Comparison of ENCODE assay signal across 8 cellular contexts in the genomic region with DNA sequence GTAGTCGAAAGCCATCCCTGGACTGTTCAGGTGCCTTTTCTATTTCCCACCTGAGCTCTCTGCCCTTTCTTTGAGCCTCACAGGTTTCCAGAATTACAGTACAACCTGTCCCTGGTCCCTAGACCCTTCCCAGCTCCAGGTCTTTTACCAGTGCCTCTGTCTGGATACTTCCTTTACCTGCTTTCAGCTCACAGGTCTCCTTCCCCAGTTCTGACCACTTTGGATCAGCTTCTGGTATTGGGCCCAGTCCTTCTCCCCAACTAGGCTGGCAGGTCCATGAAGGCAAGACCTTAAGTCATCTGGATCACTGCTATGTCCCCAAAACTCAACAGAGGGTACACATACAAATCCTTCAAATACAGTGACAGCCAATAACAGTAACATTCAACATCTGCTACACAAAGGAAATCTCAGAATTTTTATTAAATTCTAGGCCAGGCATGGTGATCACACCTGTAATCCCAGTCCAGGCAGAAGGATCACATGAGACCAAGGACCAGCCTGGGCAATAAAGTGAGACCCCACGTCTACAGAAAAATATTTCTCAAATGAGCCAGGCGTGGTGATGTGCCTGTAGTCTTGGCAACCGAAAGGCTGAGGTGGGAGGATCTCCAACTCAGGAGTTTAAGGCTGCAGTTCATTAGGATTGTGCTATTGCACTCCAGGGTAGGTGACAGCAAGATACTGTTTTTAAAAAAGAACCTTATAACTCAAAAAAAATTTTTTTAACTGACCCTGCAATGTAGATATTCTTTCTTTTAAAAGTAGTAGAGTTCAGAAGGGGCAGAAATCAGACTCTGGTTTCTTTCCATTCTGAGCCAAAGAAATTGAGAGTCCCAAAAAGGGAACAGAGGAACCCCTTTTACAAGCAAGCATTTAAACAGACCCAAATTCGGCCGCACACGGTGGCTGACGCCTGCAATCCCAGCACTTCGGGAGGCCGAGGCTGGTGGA. TPM values are rescaled to one million over a fixed set of nuclear protein-coding genes. Genes with fewer than 3 reads are reported as not detected.
DNase-seq lines count a peak whose midpoint lies in the region; ATAC-seq, FAIRE-seq and TF ChIP-seq lines count a peak whose summit lies in the region.

No MANE protein-coding gene starts in this region.

- TF ChIP-seq POLR2A in GM12892 (IDR thresholded peaks at IDR 0.05; ENCODE audit: low read depth, low read length), result peak; percentile 13; the same call in 1 of the 2 replicates
- TF ChIP-seq POLR2A in gastrocnemius medialis (IDR thresholded peaks at IDR 0.05), result no peak

- H3K36me3 Mint-ChIP-seq in T-cell, result peaks cover 22% of the 10 kb centered on the region

- no peaks in the 10 kb centered on the region for H3K27me3 ChIP-seq in gastrocnemius medialis

- no peak for FAIRE-seq in GM12892 (lab: Jason Lieb, UNC)

- in situ Hi-C loops in gastrocnemius medialis (cut with MboI; ENCODE audit: low sequenced_read_pairs in 4 of 4), result loop anchor here in 2 of 4 donors (5.0 to 25.0 kb wide), 3 partner anchors 98 to 403 kb away; a partner anchor contains a TSS

- ATAC-seq in T-cell (replicated peaks in 1 of 4), result no peak
- no peak for ATAC-seq in gastrocnemius medialis
- no peak for ATAC-seq in HG03432 (IDR thresholded peaks at IDR 0.05; ENCODE audit: unreplicated experiment)

- POLR2A ChIA-PET in T-cell (lab: Charles Lee), result interaction anchor here (0.6 to 1.7 kb wide), 8 partner anchors 10 to 92 kb away, joined by 3 to 57 read pairs (median 8); a partner anchor contains a TSS

- peaks cover 4 to 32% of the 10 kb centered on the region in 2 donors for H3K36me3 ChIP-seq in gastrocnemius medialis

- H3K4me3 Mint-ChIP-seq in T-cell, result peak overlapping the region; percentile 98 to 99 (median 99)

- H3K9me3 Mint-ChIP-seq in T-cell, result no peaks in the 10 kb centered on the region

- H3K4me1 ChIP-seq in gastrocnemius medialis, result peaks cover 22 to 26% of the 10 kb centered on the region in 2 donors

- DNase-seq in GM12892 (ENCODE audit: insufficient read length), result no peak
- no peak for DNase-seq in T-cell
- DNase-seq in foreskin fibroblast, result no peak
- DNase-seq in gastrocnemius medialis, result no peak
- DNase-seq in NCI-H128 (lab: John Stamatoyannopoulos, UW; ENCODE audit: unreplicated experiment), result no peak
- DNase-seq in GM20000 (ENCODE audit: low spot score), result no peak
- no peak for DNase-seq in AML-193 (lab: John Stamatoyannopoulos, UW)

- CTCF ChIA-PET in T-cell (lab: Charles Lee), result interaction anchor here in 1 of 2 donors (1.1 to 1.8 kb wide), 4 partner anchors 11 to 92 kb away, joined by 5 to 12 read pairs (median 8); a partner anchor contains a TSS

- no peak for TF ChIP-seq CTCF in foreskin fibroblast (IDR thresholded peaks at IDR 0.05; ENCODE audit: low read depth, low read length)
- no peak for TF ChIP-seq CTCF in gastrocnemius medialis (IDR thresholded peaks at IDR 0.05 in 4 of 5, conservative IDR thresholded peaks at IDR 0.05 in 1 of 5)
- no peak for TF ChIP-seq CTCF in GM20000 (IDR thresholded peaks at IDR 0.05; ENCODE audit: extremely low read depth, missing control alignments)

- H3K27me3 Mint-ChIP-seq in T-cell, result no peaks in the 10 kb centered on the region

- no peaks in the 10 kb centered on the region for H3K9me3 ChIP-seq in gastrocnemius medialis

- H3K4me3 ChIP-seq in foreskin fibroblast (ENCODE audit: low read depth in 1 of 2, low read length in 2 of 2) (peak overlapping the region; percentile 92 to 94), gastrocnemius medialis (peak overlapping the region; percentile 77 to 99 (median 91))

- H3K27ac Mint-ChIP-seq in T-cell, result peak overlapping the region; percentile 98 to 100

- peak overlapping the region; percentile 86 to 95 (median 90) for H3K27ac ChIP-seq in gastrocnemius medialis

- intact Hi-C loops in gastrocnemius medialis (cut with DNase I; ENCODE audit: low total_unique reads), result loop anchor here (2.0 to 5.0 kb wide), 2 partner anchors 22 to 42 kb away; a partner anchor contains a TSS

- H3K4me1 Mint-ChIP-seq in T-cell, result peaks cover 33 to 55% (median 53%) of the 10 kb centered on the region in 3 donors

RNA-seq across cellular contexts. Expression of a gene that starts 1.3 kb away (rescaled TPM):
- polyA plus RNA-seq in GM12892 (2012; ENCODE audit: missing spikeins), result 4,399 TPM
- total RNA-seq in T-cell (1,000 to 10,000 TPM; 3,669 to 4,521 (median 4,268) TPM), gastrocnemius medialis (1,000 to 10,000 TPM; 1,066 to 1,636 (median 1,467) TPM)

RNA-seq across cellular contexts. Expression of a gene that starts 11.0 kb away (rescaled TPM):
- polyA plus RNA-seq in GM12892 (2012; ENCODE audit: missing spikeins), result 72.1 TPM
- total RNA-seq in T-cell (100 to 1,000 TPM; 180 to 301 (median 194) TPM), gastrocnemius medialis (100 to 1,000 TPM in 2 of 4 donors, 10 to 100 TPM in 2; 60.7 to 148 (median 108) TPM)

RNA-seq across cellular contexts. Expression of a gene that starts 21.9 kb away (rescaled TPM):
- 14.7 TPM for polyA plus RNA-seq in GM12892 (2012; ENCODE audit: missing spikeins)
- total RNA-seq in T-cell (10 to 100 TPM; 25.2 to 88.1 (median 36.7) TPM), gastrocnemius medialis (1 to 10 TPM; 1.3 to 3.6 (median 3.3) TPM)

RNA-seq across cellular contexts. Expression of a gene that starts 27.8 kb away (rescaled TPM):
- 29.0 TPM for polyA plus RNA-seq in GM12892 (2012; ENCODE audit: missing spikeins)
- total RNA-seq in T-cell, result 1,000 to 10,000 TPM in 1 of 5 donors, 100 to 1,000 TPM in 4; 208 to 1,013 (median 233) TPM
- total RNA-seq in gastrocnemius medialis, result 100 to 1,000 TPM in 2 of 4 donors, 10 to 100 TPM in 2; 72.2 to 202 (median 132) TPM

RNA-seq across cellular contexts. Expression of a gene that starts 43.2 kb away (rescaled TPM):
- polyA plus RNA-seq in GM12892 (2012; ENCODE audit: missing spikeins), result 9.6 TPM
- total RNA-seq in T-cell (10 to 100 TPM; 42.0 to 48.7 (median 47.0) TPM), gastrocnemius medialis (10 to 100 TPM; 25.5 to 48.1 (median 37.7) TPM)

Comparison
In these comparisons a context has a peak if more than half of its experiments do, and no peak if none do; other contexts are left out.
1. RNA of a gene that starts 21.9 kb away (total RNA-seq): 25.2 to 88.1 TPM in T-cell; 1.3 to 3.6 TPM in gastrocnemius medialis; every median in the first group is over 4 times any median in the second.